Comparison of ENCODE assay signal across 7 cellular contexts in the genomic region with DNA sequence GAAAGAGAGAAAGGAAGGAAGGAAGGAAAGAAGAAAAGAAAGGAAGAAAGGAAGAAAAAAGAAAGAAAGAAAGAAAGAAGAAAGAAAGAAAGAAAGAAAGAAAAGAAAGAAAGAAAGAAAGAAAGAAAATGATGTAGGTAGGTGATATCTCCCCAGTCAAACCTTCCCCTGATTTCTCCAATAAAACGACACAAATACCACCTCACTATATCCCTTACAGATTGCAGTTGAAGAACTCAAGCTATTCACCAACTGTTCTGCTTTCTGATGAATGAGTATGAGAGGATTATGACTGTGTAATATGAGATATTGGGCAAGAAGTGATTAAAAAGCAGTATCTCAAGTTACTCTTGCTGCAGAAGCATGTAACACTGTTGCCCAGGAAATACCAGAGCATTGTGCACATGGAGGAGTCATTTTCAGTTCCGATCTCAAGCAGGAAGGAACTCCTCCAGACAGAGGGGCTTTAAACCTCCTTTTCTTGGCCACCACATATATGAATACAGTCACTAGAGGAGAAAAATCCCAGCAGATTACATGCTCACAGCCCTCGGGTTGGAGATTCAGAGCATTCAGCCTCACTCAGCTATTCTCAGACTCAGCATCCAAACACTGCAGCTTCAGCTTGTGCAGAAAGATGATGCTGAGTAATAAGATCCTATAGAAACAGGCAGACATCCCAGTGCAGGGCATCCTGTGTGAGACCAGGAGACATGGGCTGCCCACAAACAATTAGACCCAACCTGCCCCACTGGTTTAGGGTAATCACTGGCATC.
A peak's percentile ranks its signal among the peaks of the same experiment; 100 is the strongest.
DNase-seq lines count a peak whose midpoint lies in the region; ATAC-seq and TF ChIP-seq lines count a peak whose summit lies in the region.

No MANE protein-coding gene starts in this region.

- H3K36me3 ChIP-seq in mucosa of descending colon (ENCODE audit: low read depth): no peaks in the 10 kb centered on the region

- H3K27ac Mint-ChIP-seq in naive thymus-derived CD8-positive, alpha-beta T cell: peak overlapping the region in 6 of 10 donors; percentile 4 to 67 (median 36)

- no peak overlapping the region for H3K4me3 ChIP-seq in mucosa of descending colon

- peak overlapping the region; percentile 47 to 79 (median 74) for H3K4me3 Mint-ChIP-seq in naive thymus-derived CD8-positive, alpha-beta T cell

- peaks cover 14 to 30% (median 19%) of the 10 kb centered on the region in 4 donors for H3K4me1 Mint-ChIP-seq in naive thymus-derived CD8-positive, alpha-beta T cell

- H3K36me3 Mint-ChIP-seq in naive thymus-derived CD8-positive, alpha-beta T cell: peaks cover 0 to 4% (median 0%) of the 10 kb centered on the region in 3 donors

- H3K9me3 ChIP-seq in mucosa of descending colon: no peaks in the 10 kb centered on the region

- no peaks in the 10 kb centered on the region for H3K27me3 Mint-ChIP-seq in naive thymus-derived CD8-positive, alpha-beta T cell

- no peaks in the 10 kb centered on the region for H3K9me3 Mint-ChIP-seq in naive thymus-derived CD8-positive, alpha-beta T cell

- TF ChIP-seq CTCF in mucosa of descending colon (IDR thresholded peaks at IDR 0.05): no peak

- peaks cover 6% of the 10 kb centered on the region for H3K4me1 ChIP-seq in mucosa of descending colon (ENCODE audit: low read depth)

- POLR2A ChIA-PET in naive thymus-derived CD8-positive, alpha-beta T cell (lab: Charles Lee): no interaction called here

- intact Hi-C loops in mucosa of descending colon (cut with DNase I, micrococcal nuclease): no loop called here

- ATAC-seq in HG02973 (IDR thresholded peaks at IDR 0.05; ENCODE audit: unreplicated experiment) (peak; percentile 65), mucosa of descending colon (no peak), GM19035 (IDR thresholded peaks at IDR 0.05; ENCODE audit: unreplicated experiment) (no peak)
- peak; percentile 69 to 71 for ATAC-seq in naive thymus-derived CD8-positive, alpha-beta T cell

- DNase-seq in GF-D8 (lab: John Stamatoyannopoulos, UW) (peak; percentile 29), RKO (ENCODE audit: low spot score) (peak; percentile 99), dedifferentiated amniotic fluid mesenchymal stem cell (ENCODE audit: extremely low spot score) (peak; percentile 92), mucosa of descending colon (no peak)
- peak in 2 of 10 donors; percentile 24 to 31 for DNase-seq in naive thymus-derived CD8-positive, alpha-beta T cell

Comparison
In these comparisons a context has a peak if more than half of its experiments do, and no peak if none do; other contexts are left out.
1. DNase-seq: peak in GF-D8 (single experiment), RKO (single experiment) and dedifferentiated amniotic fluid mesenchymal stem cell (single experiment); none in mucosa of descending colon (0 of 3).
2. ATAC-seq: peak in HG02973 (single experiment) and naive thymus-derived CD8-positive, alpha-beta T cell (2 of 2); none in mucosa of descending colon (single experiment) and GM19035 (single experiment).